In genomic region chr7:130040576-130040975, GRCh38 we compare ENCODE assay signal across 8 cellular contexts.
"Had no signal": no experiment of that assay in that cellular context is flagged by ENCODE, and none has a peak within 500 bp of the region (broad histone marks: within the 10 kb centered on the region; RNA-seq: fewer than 3 reads in every experiment).

No MANE protein-coding gene starts in this region.

- H3K4me1 Mint-ChIP-seq: IgD-negative memory B cell had no signal

- H3K27me3 Mint-ChIP-seq: IgD-negative memory B cell had no signal

- H3K9me3 Mint-ChIP-seq: IgD-negative memory B cell had no signal

- H3K27ac ChIP-seq: HL-60, KMS-11 had no signal

- ATAC-seq: HepG2 had no signal

- H3K27ac Mint-ChIP-seq: IgD-negative memory B cell had no signal

- H3K4me3 Mint-ChIP-seq: IgD-negative memory B cell had no signal

- DNase-seq: IMR-90, KBM-7, KG1 had no signal

- FAIRE-seq: HepG2, HTR-8/SVneo had no signal

- H3K4me2 ChIP-seq: KMS-11 had no signal

- H3K9ac ChIP-seq: KMS-11 had no signal
